9 cellular contexts compared by ENCODE assay signal in the genomic region with DNA sequence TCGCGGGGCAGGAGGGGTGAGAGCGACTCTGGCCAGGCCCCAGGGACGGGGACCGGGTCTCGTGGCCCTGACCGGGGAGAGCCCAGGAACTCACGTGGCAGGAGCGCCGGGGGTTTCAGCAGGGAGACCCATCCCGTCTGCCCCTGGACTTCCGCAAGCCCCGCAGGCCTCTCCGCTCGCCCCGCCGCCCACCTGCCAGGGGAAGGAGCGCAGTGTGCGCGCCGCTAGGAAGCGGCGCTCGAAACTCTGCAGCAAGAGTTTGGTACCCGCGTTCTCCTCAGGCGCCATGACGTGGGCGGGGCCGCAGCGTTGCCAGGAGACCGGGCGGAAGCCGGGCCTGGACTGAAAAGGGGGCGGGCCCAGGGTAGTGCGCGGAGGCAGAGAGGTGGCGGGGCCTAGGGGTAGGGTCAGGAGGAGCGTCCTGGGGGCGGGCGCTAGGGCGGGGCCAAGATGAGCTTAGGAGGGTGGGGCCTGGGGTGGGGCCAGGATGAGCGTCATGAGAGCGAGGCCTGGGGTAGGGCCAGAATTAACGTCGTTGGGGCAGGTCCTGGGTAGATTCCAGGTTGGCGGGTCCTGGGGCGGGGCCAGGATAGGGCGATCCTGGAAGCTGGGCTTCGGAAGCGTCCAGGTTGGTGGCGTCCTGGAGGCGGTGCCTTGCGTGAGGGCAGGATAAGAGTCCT. TPM values are rescaled to one million over a fixed set of nuclear protein-coding genes. Genes with fewer than 3 reads are reported as not detected.
A peak's percentile ranks its signal among the peaks of the same experiment; 100 is the strongest.
DNase-seq lines count a peak whose midpoint lies in the region; ATAC-seq and TF ChIP-seq lines count a peak whose summit lies in the region.
"Had no signal": no experiment of that assay in that cellular context is flagged by ENCODE, and none has a peak within 500 bp of the region (broad histone marks: within the 10 kb centered on the region; RNA-seq: fewer than 3 reads in every experiment).

No MANE protein-coding gene starts in this region.

- peak overlapping the region in 49 of 59 donors; percentile 27 to 92 (median 66) for H3K27ac ChIP-seq in dorsolateral prefrontal cortex

- H3K27me3 Mint-ChIP-seq in activated CD4-positive, alpha-beta memory T cell treated with anti-CD3 and anti-CD28 coated beads for 36 hours, result no peaks in the 10 kb centered on the region

- H3K4me1 Mint-ChIP-seq in activated CD4-positive, alpha-beta memory T cell treated with anti-CD3 and anti-CD28 coated beads for 36 hours (ENCODE audit: low read depth), result peaks cover 20% of the 10 kb centered on the region

- WGBS in lower leg skin, 2 donors, result 1 to 2% methylated on average over 29 to 46 of the region's 54 CpGs

- H3K4me3 ChIP-seq in dorsolateral prefrontal cortex (peak overlapping the region; percentile 49 to 93 (median 78)), lower leg skin (ENCODE audit: low read depth, poor library complexity, severe bottlenecking) (peak overlapping the region; percentile 66)

- TF ChIP-seq CTCF in dorsolateral prefrontal cortex (IDR thresholded peaks at IDR 0.05 in 54 of 56, conservative IDR thresholded peaks at IDR 0.05 in 2 of 56; ENCODE audit: low read depth in 1 of 56, partially characterized antibody in 56 of 56) (peak in 1 of 56 donors; percentile 7), lower leg skin (IDR thresholded peaks at IDR 0.05) (no peak)

- H3K27me3 ChIP-seq in dorsolateral prefrontal cortex, result no peaks in the 10 kb centered on the region

- H3K4me3 Mint-ChIP-seq in activated CD4-positive, alpha-beta memory T cell treated with anti-CD3 and anti-CD28 coated beads for 36 hours, result peak overlapping the region; percentile 89

- intact Hi-C loops in activated CD4-positive, alpha-beta memory T cell treated with anti-CD3 and anti-CD28 coated beads for 36 hours (cut with micrococcal nuclease), result loop anchor here (1.0 to 5.0 kb wide), 4 partner anchors 174 to 669 kb away; partner anchors contain the start of genes IFT122, PIK3R4 and TMCC1
- intact Hi-C loops in dorsolateral prefrontal cortex (cut with DNase I), result no loop called here
- intact Hi-C loops in lower leg skin (cut with DNase I; ENCODE audit: low total_unique reads), result no loop called here

- no peaks in the 10 kb centered on the region for H3K36me3 Mint-ChIP-seq in activated CD4-positive, alpha-beta memory T cell treated with anti-CD3 and anti-CD28 coated beads for 36 hours

- POLR2A ChIA-PET in activated CD4-positive, alpha-beta memory T cell treated with anti-CD3 and anti-CD28 coated beads for 36 hours (lab: Charles Lee), result interaction anchor here (0.8 kb wide), 1 partner anchor 712 kb away, joined by 3 read pairs; no protein-coding TSS in a partner anchor

- CTCF ChIA-PET in activated CD4-positive, alpha-beta memory T cell treated with anti-CD3 and anti-CD28 coated beads for 36 hours (lab: Charles Lee), result interaction anchor here (1.2 kb wide), 1 partner anchor 14 kb away, joined by 4 read pairs; no protein-coding TSS in a partner anchor

- ATAC-seq in GM19438 (IDR thresholded peaks at IDR 0.05; ENCODE audit: low read depth, unreplicated experiment), result peak; percentile 100
- ATAC-seq in HG03571 (IDR thresholded peaks at IDR 0.05; ENCODE audit: unreplicated experiment), result peak; percentile 99

- peak overlapping the region; percentile 96 for H3K27ac Mint-ChIP-seq in activated CD4-positive, alpha-beta memory T cell treated with anti-CD3 and anti-CD28 coated beads for 36 hours

- DNase-seq in CD1c-positive myeloid dendritic cell (ENCODE audit: extremely low spot score) (peak; percentile 99), NCI-H774 (lab: John Stamatoyannopoulos, UW) (peak; percentile 99), dorsolateral prefrontal cortex (peak; percentile 97 to 99 (median 98)), lower leg skin (ENCODE audit: low spot score in 2 of 2) (peak; percentile 99 to 100)
- DNase-seq in activated CD4-positive, alpha-beta memory T cell treated with anti-CD3 and anti-CD28 coated beads for 36 hours, result peak; percentile 99
- peak; percentile 99 for DNase-seq in stimulated activated CD4-positive, alpha-beta T cell treated with anti-CD3 and anti-CD28 coated beads, Interleukin-4, amount 100 ng/mL, for 4 hours

- no peak for TF ChIP-seq POLR2A in lower leg skin (IDR thresholded peaks at IDR 0.05)

- no peaks in the 10 kb centered on the region for H3K9me3 Mint-ChIP-seq in activated CD4-positive, alpha-beta memory T cell treated with anti-CD3 and anti-CD28 coated beads for 36 hours

RNA-seq across cellular contexts. Expression of gene ALG1L2, which starts 29.7 kb away (rescaled TPM):
- total RNA-seq in activated CD4-positive, alpha-beta memory T cell treated with anti-CD3 and anti-CD28 coated beads for 36 hours, result not detected
- total RNA-seq in dorsolateral prefrontal cortex (10 to 100 TPM in 2 of 120 experiments, 1 to 10 TPM in 110, under 1 TPM in 4, not detected in 4; 0.90 to 11.9 (median 3.0) TPM), lower leg skin (not detected)
- total RNA-seq: temporal lobe had no signal

Comparison
In these comparisons a context has a peak if more than half of its experiments do, and no peak if none do; other contexts are left out.
1. Peak in every context shown above with its lines: DNase-seq, ATAC-seq, H3K4me3 ChIP-seq and H3K27ac ChIP-seq.